Comparison of ENCODE assay signal across 13 cellular contexts in the genomic region with DNA sequence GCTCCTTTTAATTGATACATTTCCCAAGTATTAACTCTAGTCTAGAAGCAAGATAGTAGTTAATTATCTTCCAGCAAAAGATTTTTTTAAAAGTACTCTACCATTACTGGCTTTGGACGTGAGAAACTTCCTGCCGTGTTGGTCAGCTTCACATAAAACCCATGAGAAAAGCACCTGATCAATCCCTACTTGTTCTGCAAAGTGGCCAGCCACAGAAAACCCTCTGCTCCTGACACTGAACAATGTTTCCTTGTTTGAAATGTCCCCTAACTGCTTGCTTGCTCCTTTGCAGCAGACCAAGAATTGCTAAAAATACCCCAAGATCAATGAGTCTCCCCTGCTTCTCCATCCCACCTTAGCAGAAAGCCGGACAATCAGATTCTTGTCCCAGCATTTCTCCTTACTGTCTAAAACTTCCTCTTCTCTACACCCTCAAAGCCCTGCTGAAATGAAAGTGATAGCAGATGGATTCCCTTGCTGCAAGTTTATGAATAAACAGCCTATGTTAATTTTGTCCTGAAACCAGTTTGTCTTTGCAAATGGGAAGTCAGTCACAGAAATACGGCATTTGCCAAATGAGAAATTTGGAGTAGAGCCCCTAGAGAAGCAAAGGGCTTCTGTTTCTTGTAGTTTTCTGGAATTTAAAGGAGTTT.
DNase-seq lines count a peak whose midpoint lies in the region; ATAC-seq and TF ChIP-seq lines count a peak whose summit lies in the region.
"Had no signal": no experiment of that assay in that cellular context is flagged by ENCODE, and none has a peak within 500 bp of the region (broad histone marks: within the 10 kb centered on the region; RNA-seq: fewer than 3 reads in every experiment).

No MANE protein-coding gene starts in this region.

- in situ Hi-C loops in transverse colon (cut with MboI; ENCODE audit: low pct_ligation_motif_present in 1 of 4, low pct_unique_long_range_greater_than_20kb in 1 of 4, low sequenced_read_pairs in 3 of 4) = no loop called here

- TF ChIP-seq EP300 in transverse colon (IDR thresholded peaks at IDR 0.05; ENCODE audit: low read depth) = no peak

- peak overlapping the region; percentile 12 for H3K27ac Mint-ChIP-seq in neural crest cell (ENCODE audit: unreplicated experiment)
- H3K27ac Mint-ChIP-seq: T-helper 2 cell treated with Interferon-gamma antibody and Interleukin-4, amounts not matched to agents 5 μg/mL and 100 μg/mL, for 36 hours had no signal

- no peak for TF ChIP-seq CTCF in neural crest cell (conservative IDR thresholded peaks at IDR 0.05)
- no peak for TF ChIP-seq CTCF in transverse colon (IDR thresholded peaks at IDR 0.05)
- TF ChIP-seq CTCF in esophagus squamous epithelium (IDR thresholded peaks at IDR 0.05) = no peak

- H3K27ac ChIP-seq in transverse colon (no peak overlapping the region), esophagus squamous epithelium (no peak overlapping the region)
- H3K27ac ChIP-seq: Peyer's patch had no signal

- no peak overlapping the region for H3K4me3 ChIP-seq in transverse colon
- no peak overlapping the region for H3K4me3 ChIP-seq in esophagus squamous epithelium
- H3K4me3 ChIP-seq: Peyer's patch had no signal

- 52 to 59% methylated on average over 3 to 4 of the region's 4 CpGs for WGBS in transverse colon (ENCODE audit: low coverage in 1 of 2), 2 donors
- WGBS in esophagus squamous epithelium, 2 donors = 56 to 63% methylated on average over 4 of the region's 4 CpGs

- TF ChIP-seq POLR2A in transverse colon (IDR thresholded peaks at IDR 0.05) (no peak), esophagus squamous epithelium (IDR thresholded peaks at IDR 0.05) (no peak), GM18505 (IDR thresholded peaks at IDR 0.05; ENCODE audit: borderline replicate concordance, extremely low read depth, insufficient read depth, insufficient read length) (no peak)

- H3K9me3 Mint-ChIP-seq in neural crest cell = peaks cover 3% of the 10 kb centered on the region
- H3K9me3 Mint-ChIP-seq: T-helper 2 cell treated with Interferon-gamma antibody and Interleukin-4, amounts not matched to agents 5 μg/mL and 100 μg/mL, for 36 hours had no signal

- no peaks in the 10 kb centered on the region for H3K27me3 Mint-ChIP-seq in neural crest cell (ENCODE audit: low read depth)

- intact Hi-C loops in transverse colon (cut with DNase I; ENCODE audit: low total_unique reads) (no loop called here), esophagus squamous epithelium (cut with DNase I) (no loop called here)

- no peaks in the 10 kb centered on the region for H3K36me3 Mint-ChIP-seq in neural crest cell (ENCODE audit: low read depth)

- H3K36me3 ChIP-seq in transverse colon = no peaks in the 10 kb centered on the region
- no peaks in the 10 kb centered on the region for H3K36me3 ChIP-seq in esophagus squamous epithelium
- H3K36me3 ChIP-seq: Peyer's patch had no signal

- ATAC-seq in GM19023 (IDR thresholded peaks at IDR 0.05; ENCODE audit: unreplicated experiment) (peak; percentile 63), GM21723 (IDR thresholded peaks at IDR 0.05; ENCODE audit: unreplicated experiment) (peak; percentile 77), GM18505 (IDR thresholded peaks at IDR 0.05; ENCODE audit: unreplicated experiment) (no peak)

- H3K4me1 Mint-ChIP-seq in neural crest cell = peaks cover 6% of the 10 kb centered on the region

- H3K4me1 ChIP-seq in transverse colon = no peaks in the 10 kb centered on the region
- H3K4me1 ChIP-seq in esophagus squamous epithelium = peaks cover 0 to 33% (median 16%) of the 10 kb centered on the region in 3 donors
- H3K4me1 ChIP-seq: Peyer's patch had no signal

- H3K4me3 Mint-ChIP-seq in neural crest cell = no peak overlapping the region
- H3K4me3 Mint-ChIP-seq: T-helper 2 cell treated with Interferon-gamma antibody and Interleukin-4, amounts not matched to agents 5 μg/mL and 100 μg/mL, for 36 hours had no signal

- DNase-seq in MV-4-11 (lab: John Stamatoyannopoulos, UW) (peak; percentile 58), neural crest cell (ENCODE audit: low read depth, low spot score) (no peak), transverse colon (no peak), esophagus squamous epithelium (lab: John Stamatoyannopoulos, UW) (no peak), HuH-7 (ENCODE audit: low spot score) (no peak)
- DNase-seq: activated naive CD4-positive, alpha-beta T cell treated with anti-CD3 and anti-CD28 coated beads, Interleukin-2, amount 50 U/mL, for 16 hours; COR-L47; Peyer's patch; substantia nigra had no signal

- no peaks in the 10 kb centered on the region for H3K9me3 ChIP-seq in transverse colon
- H3K9me3 ChIP-seq in esophagus squamous epithelium = no peaks in the 10 kb centered on the region
- H3K9me3 ChIP-seq: Peyer's patch had no signal

- no peaks in the 10 kb centered on the region for H3K27me3 ChIP-seq in transverse colon
- no peaks in the 10 kb centered on the region for H3K27me3 ChIP-seq in esophagus squamous epithelium
- H3K27me3 ChIP-seq: Peyer's patch had no signal
